11 cellular contexts compared by ENCODE assay signal in genomic region chr15:91940466-91941381, GRCh38.
A peak's percentile ranks its signal among the peaks of the same experiment; 100 is the strongest.
DNase-seq lines count a peak whose midpoint lies in the region; ATAC-seq and TF ChIP-seq lines count a peak whose summit lies in the region.
"Had no signal": no experiment of that assay in that cellular context is flagged by ENCODE, and none has a peak within 500 bp of the region (broad histone marks: within the 10 kb centered on the region; RNA-seq: fewer than 3 reads in every experiment).

No MANE protein-coding gene starts in this region.

- H3K9me3 Mint-ChIP-seq in WTC11 = peaks cover 8% of the 10 kb centered on the region

- no peak overlapping the region for H3K4me3 Mint-ChIP-seq in WTC11

- TF ChIP-seq CTCF in left ventricle myocardium inferior (IDR thresholded peaks at IDR 0.05; ENCODE audit: borderline replicate concordance) (no peak), WTC11 (IDR thresholded peaks at IDR 0.05) (no peak), right lobe of liver (IDR thresholded peaks at IDR 0.05) (no peak)

- no peak for TF ChIP-seq POLR2A in right lobe of liver (IDR thresholded peaks at IDR 0.05)

- peaks cover 96% of the 10 kb centered on the region for H3K4me1 ChIP-seq in left ventricle myocardium inferior
- H3K4me1 ChIP-seq in right lobe of liver = peaks cover 0 to 34% (median 15%) of the 10 kb centered on the region in 4 donors
- H3K4me1 ChIP-seq in urinary bladder (ENCODE audit: insufficient read depth) = peaks cover 1% of the 10 kb centered on the region

- H3K4me3 ChIP-seq in left ventricle myocardium inferior (no peak overlapping the region), right lobe of liver (no peak overlapping the region), urinary bladder (ENCODE audit: low read depth, low read length) (no peak overlapping the region)

- H3K9me3 ChIP-seq in left ventricle myocardium inferior (replicated peaks) (no peaks in the 10 kb centered on the region), right lobe of liver (no peaks in the 10 kb centered on the region)

- no peaks in the 10 kb centered on the region for H3K36me3 ChIP-seq in left ventricle myocardium inferior
- H3K36me3 ChIP-seq in right lobe of liver = no peaks in the 10 kb centered on the region
- no peaks in the 10 kb centered on the region for H3K36me3 ChIP-seq in urinary bladder (ENCODE audit: insufficient read depth)

- H3K27ac ChIP-seq in left ventricle myocardium inferior (replicated peaks) (peak overlapping the region; percentile 84), right lobe of liver (peak overlapping the region in 2 of 3 donors; percentile 32 to 43), urinary bladder (ENCODE audit: low read depth) (peak overlapping the region; percentile 7)

- peak overlapping the region; percentile 83 for H3K27ac Mint-ChIP-seq in WTC11

- POLR2A ChIA-PET in WTC11 (lab: Charles Lee) = no interaction called here

- 0 out of 2 replicates have a peak, but pooled peaks cover 4% of the 10 kb centered on the region for H3K36me3 Mint-ChIP-seq in WTC11

- H3K27me3 ChIP-seq in left ventricle myocardium inferior (ENCODE audit: low read depth) = no peaks in the 10 kb centered on the region
- H3K27me3 ChIP-seq in right lobe of liver = no peaks in the 10 kb centered on the region

- DNase-seq in left ventricle myocardium inferior = no peak
- no peak for DNase-seq in left ventricle myocardium superior
- DNase-seq in WTC11 (ENCODE audit: low spot score) = no peak
- no peak for DNase-seq in right lobe of liver
- DNase-seq in activated CD8-positive, alpha-beta memory T cell treated with anti-CD3 and anti-CD28 coated beads for 24 hours = no peak
- no peak for DNase-seq in NK-92 treated with Interleukin-12 subunit alpha and Interleukin-12 subunit beta, amount 100 ng/mL, for 24 hours (lab: John Stamatoyannopoulos, UW)
- DNase-seq: COR-L47; effector CD4-positive, alpha-beta T cell; NCI-H1930 had no signal

- intact Hi-C loops in left ventricle myocardium inferior (cut with micrococcal nuclease) (loop anchor here (10.0 kb wide), 1 partner anchor 236 kb away; no protein-coding TSS in a partner anchor), left ventricle myocardium superior (cut with micrococcal nuclease) (no loop called here), right lobe of liver (cut with DNase I) (no loop called here)

- CTCF ChIA-PET in WTC11 (lab: Charles Lee) = interaction anchor here (0.8 to 2.5 kb wide), 8 partner anchors 9 to 234 kb away, joined by 3 to 10 read pairs (median 4); partner anchors contain the start of gene SLCO3A1

- 44% methylated on average over 7 of the region's 8 CpGs for WGBS in right lobe of liver (ENCODE audit: insufficient coverage, low coverage, low lambda C conversion rate, missing lambda C conversion rate)
- WGBS in urinary bladder = 71% methylated on average over 8 of the region's 8 CpGs

- ATAC-seq in left ventricle myocardium superior (no peak), WTC11 (peak; percentile 59), right lobe of liver (peak in 3 of 4 donors; percentile 5 to 68 (median 42)), GM21528 (IDR thresholded peaks at IDR 0.05; ENCODE audit: low FRiP score, unreplicated experiment) (no peak)

- H3K4me1 Mint-ChIP-seq in WTC11 = peaks cover 43% of the 10 kb centered on the region

- H3K27me3 Mint-ChIP-seq in WTC11 (ENCODE audit: low read depth) = no peaks in the 10 kb centered on the region

TF ChIP-seq in WTC11, 78 proteins besides CTCF, POLR2A, EP300 and RAD21 (continues in another document):
- TF ChIP-seq JAZF1 (CRISPR knock-in tag; IDR thresholded peaks at IDR 0.05) (no peak), ZMAT4 (CRISPR knock-in tag; IDR thresholded peaks at IDR 0.05) (no peak), STAT6 (CRISPR knock-in tag; conservative IDR thresholded peaks at IDR 0.05; ENCODE audit: low read depth) (no peak), CREM (CRISPR knock-in tag; IDR thresholded peaks at IDR 0.05) (no peak), FOXJ3 (CRISPR knock-in tag; IDR thresholded peaks at IDR 0.05; ENCODE audit: borderline replicate concordance) (no peak), ZNF425 (CRISPR knock-in tag; conservative IDR thresholded peaks at IDR 0.05) (no peak), E2F4 (CRISPR knock-in tag; IDR thresholded peaks at IDR 0.05; ENCODE audit: borderline replicate concordance, low read depth) (no peak), ZNF263 (CRISPR knock-in tag; IDR thresholded peaks at IDR 0.05; ENCODE audit: low read depth) (no peak), NR1H2 (CRISPR knock-in tag; IDR thresholded peaks at IDR 0.05) (no peak), ATF3 (CRISPR knock-in tag; conservative IDR thresholded peaks at IDR 0.05) (no peak), NFYB (CRISPR knock-in tag; conservative IDR thresholded peaks at IDR 0.05; ENCODE audit: low read depth) (no peak), ZNF512 (CRISPR knock-in tag; IDR thresholded peaks at IDR 0.05; ENCODE audit: borderline replicate concordance) (no peak), TCF7 (CRISPR knock-in tag; IDR thresholded peaks at IDR 0.05; ENCODE audit: low read depth) (no peak), ZNF219 (CRISPR knock-in tag; IDR thresholded peaks at IDR 0.05; ENCODE audit: borderline replicate concordance) (no peak)

Comparison
In these comparisons a context has a peak if more than half of its experiments do, and no peak if none do; other contexts are left out.
1. H3K27ac ChIP-seq: peak in every context shown above with its lines; median percentile 84 in left ventricle myocardium inferior; 38 in right lobe of liver; 7 in urinary bladder.
2. ATAC-seq: peak in WTC11 (single experiment) and right lobe of liver (3 of 4); none in left ventricle myocardium superior (single experiment) and GM21528 (single experiment).